ENCODE assay signal across 33 cellular contexts in the genomic region with DNA sequence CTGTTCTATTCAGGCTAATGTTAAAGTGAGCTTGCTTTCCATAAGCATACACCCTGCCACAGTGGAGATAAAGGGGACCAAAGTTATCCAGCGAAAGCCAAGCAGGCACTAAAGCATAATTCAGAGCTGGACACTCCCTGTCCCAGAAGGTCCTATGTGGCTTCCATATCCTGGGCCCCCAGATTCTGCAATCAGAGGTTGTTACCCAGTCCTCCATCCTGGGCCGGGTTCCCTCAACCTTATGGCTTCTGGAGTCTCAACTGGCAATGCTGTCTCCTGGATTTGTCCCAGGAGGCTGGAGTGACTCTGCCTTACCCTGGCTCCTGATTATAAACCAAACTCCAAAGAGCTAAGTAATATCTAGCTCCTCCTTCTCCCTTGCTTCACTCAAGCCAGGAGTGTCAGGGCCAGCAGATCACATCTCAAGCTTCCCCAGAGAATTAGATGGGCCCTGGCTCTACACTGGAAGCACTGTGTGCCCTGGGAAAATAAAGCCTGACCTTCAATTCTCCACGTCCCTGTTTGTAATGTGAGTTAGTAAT. TPM values are rescaled to one million over a fixed set of nuclear protein-coding genes. Genes with fewer than 3 reads are reported as not detected.
DNase-seq lines count a peak whose midpoint lies in the region; ATAC-seq, FAIRE-seq and TF ChIP-seq lines count a peak whose summit lies in the region.
"Had no signal": no experiment of that assay in that cellular context is flagged by ENCODE, and none has a peak within 500 bp of the region (broad histone marks: within the 10 kb centered on the region; RNA-seq: fewer than 3 reads in every experiment).

No MANE protein-coding gene starts in this region.

- FAIRE-seq in small intestine (lab: Jason Lieb, UNC) = no peak
- FAIRE-seq: GM12892, GM19239, H54 had no signal

- DNase-seq in Right ventricle myocardium inferior (ENCODE audit: missing footprints) (no peak), right atrium auricular region (ENCODE audit: low spot score) (no peak), heart right ventricle (no peak), posterior vena cava (ENCODE audit: low spot score) (peak; percentile 66), small intestine (no peak)
- DNase-seq: 8988T; ACHN; BE2C; Calu3; DMS153; DND-41; KBM-7; MV-4-11; NCI-H1105; NCI-H146; NCI-H1930; NCI-H2107; NCI-H446 treated with DMSO at 0.1 percent for 48 hours; NCI-H526; NK-92 treated with Interleukin-12 subunit alpha and Interleukin-12 subunit beta, amount 100 ng/mL, for 24 hours; PC-3; SHP77 had no signal

- TF ChIP-seq CTCF in right atrium auricular region (IDR thresholded peaks at IDR 0.05) (no peak), heart right ventricle (IDR thresholded peaks at IDR 0.05) (no peak)

- no peaks in the 10 kb centered on the region for H3K9me3 ChIP-seq in right atrium auricular region
- H3K9me3 ChIP-seq in heart right ventricle = no peaks in the 10 kb centered on the region
- no peaks in the 10 kb centered on the region for H3K9me3 ChIP-seq in small intestine (ENCODE audit: control insufficient read depth, low read depth)
- H3K9me3 ChIP-seq: BE2C had no signal

- H3K36me3 ChIP-seq in right atrium auricular region (no peaks in the 10 kb centered on the region), heart right ventricle (no peaks in the 10 kb centered on the region), small intestine (ENCODE audit: control insufficient read depth in 2 of 2, insufficient read depth in 2 of 2, low read length in 2 of 2) (peaks cover 0 to 5% of the 10 kb centered on the region in 2 donors)
- H3K36me3 ChIP-seq: BE2C had no signal

- ATAC-seq in Right ventricle myocardium inferior (peak; percentile 27), heart right ventricle (peak in 7 of 8 donors; percentile 6 to 33 (median 14)), GM21529 (IDR thresholded peaks at IDR 0.05; ENCODE audit: unreplicated experiment) (no peak), HG03175 (IDR thresholded peaks at IDR 0.05; ENCODE audit: unreplicated experiment) (no peak)
- ATAC-seq: PC-3 had no signal

- H3K27me3 ChIP-seq in right atrium auricular region (no peaks in the 10 kb centered on the region), heart right ventricle (no peaks in the 10 kb centered on the region), small intestine (ENCODE audit: control insufficient read depth in 2 of 2, insufficient read depth in 2 of 2, low read length in 2 of 2) (no peaks in the 10 kb centered on the region)

- no peak overlapping the region for H3K4me3 ChIP-seq in right atrium auricular region
- no peak overlapping the region for H3K4me3 ChIP-seq in heart right ventricle
- no peak overlapping the region for H3K4me3 ChIP-seq in small intestine (ENCODE audit: low read depth in 1 of 2, low read length in 2 of 2)

- H3K4me1 ChIP-seq in right atrium auricular region (peaks cover 0 to 16% of the 10 kb centered on the region in 2 donors), heart right ventricle (peaks cover 0 to 20% (median 12%) of the 10 kb centered on the region in 9 donors), small intestine (ENCODE audit: control insufficient read depth in 2 of 2, insufficient read depth in 1 of 2, low read depth in 1 of 2, low read length in 1 of 2) (peaks cover 0 to under 1% of the 10 kb centered on the region in 2 donors)
- H3K4me1 ChIP-seq: BE2C had no signal

- peak overlapping the region in 1 of 2 donors; percentile 69 for H3K27ac ChIP-seq in right atrium auricular region
- H3K27ac ChIP-seq in heart right ventricle = peak overlapping the region in 9 of 10 donors; percentile 40 to 83 (median 68)
- no peak overlapping the region for H3K27ac ChIP-seq in small intestine (ENCODE audit: low read depth in 1 of 2, low read length in 1 of 2)

- intact Hi-C loops in Right ventricle myocardium inferior (cut with DNase I) (no loop called here), heart right ventricle (cut with DNase I) (no loop called here), posterior vena cava (cut with DNase I) (no loop called here)

- WGBS in heart right ventricle, 2 donors = 51 to 63% methylated on average over 3 of the region's 3 CpGs
- whole genome bisulfite sequencing in small intestine, 3 donors = 51 to 81% (median 70%) methylated on average over 3 of the region's 3 CpGs

RNA-seq across cellular contexts. Expression of a gene that starts 14.0 kb away (rescaled TPM):
- total RNA-seq in Right ventricle myocardium inferior (not detected), right atrium auricular region (not detected), heart right ventricle (not detected), posterior vena cava (not detected)
- polyA plus RNA-seq in heart right ventricle (not detected), small intestine (under 1 TPM in 1 of 3 donors, not detected in 2; 0.03 TPM)
- total RNA-seq: Calu3, HT1080, LHCN-M2, MCF 10A, PC-3, RPMI7951, SK-MEL-5 had no signal

RNA-seq across cellular contexts. Expression of a gene that starts 23.9 kb away (rescaled TPM):
- total RNA-seq in Right ventricle myocardium inferior = not detected
- total RNA-seq in right atrium auricular region = not detected
- 1 to 10 TPM in 2 of 10 donors, under 1 TPM in 1, not detected in 7; 0.34 to 1.4 (median 1.3) TPM for total RNA-seq in heart right ventricle
- under 1 TPM in 1 of 2 donors, not detected in 1; 0.36 TPM for polyA plus RNA-seq in heart right ventricle
- not detected for total RNA-seq in posterior vena cava
- 10 to 100 TPM; 20.0 to 59.4 (median 29.3) TPM for polyA plus RNA-seq in small intestine
- total RNA-seq: HT1080, LHCN-M2, MCF 10A, RPMI7951, SK-MEL-5 had no signal
- polyA plus RNA-seq: CD14-positive monocyte had no signal

RNA-seq across cellular contexts. Expression of a gene that starts 51.9 kb away (rescaled TPM):
- total RNA-seq in Right ventricle myocardium inferior (12.6 TPM), right atrium auricular region (10 to 100 TPM in 1 of 2 donors, 1 to 10 TPM in 1; 2.5 to 11.8 TPM), heart right ventricle (10 to 100 TPM in 5 of 10 donors, 1 to 10 TPM in 5; 5.7 to 17.5 (median 10.3) TPM), posterior vena cava (1 to 10 TPM; 3.5 to 9.8 TPM)
- polyA plus RNA-seq in heart right ventricle (1 to 10 TPM; 5.4 to 8.8 TPM), small intestine (1 to 10 TPM in 2 of 3 donors, under 1 TPM in 1; 0.45 to 3.2 (median 1.1) TPM)
- total RNA-seq: Calu3, HT1080, LHCN-M2, MCF 10A, PC-3, RPMI7951, SK-MEL-5 had no signal
- polyA plus RNA-seq: CD14-positive monocyte had no signal

Comparison
In these comparisons a context has a peak if more than half of its experiments do, and no peak if none do; other contexts are left out.
1. ATAC-seq: peak in Right ventricle myocardium inferior (single experiment) and heart right ventricle (7 of 8); none in GM21529 (single experiment) and HG03175 (single experiment).
2. H3K27ac ChIP-seq: peak in heart right ventricle (9 of 10); none in small intestine (0 of 2).